1 cellular context compared by ENCODE assay signal in the genomic region with DNA sequence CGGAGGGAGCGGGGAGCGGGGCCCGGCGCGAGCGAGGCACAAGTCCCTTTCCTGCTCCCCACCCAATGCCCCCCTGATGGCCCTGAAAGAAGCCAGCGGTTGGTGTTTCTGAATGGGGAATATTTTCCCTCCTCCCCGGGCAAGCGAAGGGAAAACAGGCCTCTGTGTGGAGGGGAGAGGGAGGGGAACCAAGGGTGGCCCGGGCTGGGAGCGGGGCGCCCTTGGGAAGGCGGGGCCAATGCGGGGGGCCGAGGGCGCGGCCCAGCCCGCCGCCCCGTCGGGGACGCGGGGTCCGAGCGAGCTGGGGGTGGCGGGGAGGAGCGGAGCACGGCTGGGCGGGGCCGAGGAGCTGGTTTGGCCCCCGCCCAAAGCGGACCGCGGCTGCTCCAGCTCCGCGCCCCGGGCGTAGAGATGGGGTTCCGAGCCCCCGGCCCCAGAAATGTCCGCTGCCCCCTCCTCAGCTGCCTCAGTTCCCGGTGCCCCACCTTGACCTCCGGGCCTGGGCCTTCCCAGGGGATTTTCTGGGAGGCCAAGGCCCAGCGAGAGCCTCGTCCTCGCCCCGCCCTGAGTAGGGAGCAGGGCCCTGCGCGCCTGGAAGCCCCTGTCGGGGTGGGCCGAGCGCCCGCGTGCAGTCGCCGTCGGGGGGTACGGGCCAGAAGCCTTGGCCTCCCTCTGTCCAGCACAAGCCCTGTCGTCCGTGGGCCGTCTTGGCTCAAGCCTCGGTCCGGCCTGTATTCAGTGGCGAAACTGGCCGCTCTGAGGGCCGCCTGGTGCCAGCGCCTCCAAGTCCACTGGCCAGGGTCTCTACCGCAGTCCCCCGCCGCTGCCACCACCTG.
TF ChIP-seq lines count a peak whose summit lies in the region.

No MANE protein-coding gene starts in this region.

TF ChIP-seq in GM12878, 131 proteins besides CTCF, POLR2A, EP300 and RAD21:
- TF ChIP-seq, protein P1, sequence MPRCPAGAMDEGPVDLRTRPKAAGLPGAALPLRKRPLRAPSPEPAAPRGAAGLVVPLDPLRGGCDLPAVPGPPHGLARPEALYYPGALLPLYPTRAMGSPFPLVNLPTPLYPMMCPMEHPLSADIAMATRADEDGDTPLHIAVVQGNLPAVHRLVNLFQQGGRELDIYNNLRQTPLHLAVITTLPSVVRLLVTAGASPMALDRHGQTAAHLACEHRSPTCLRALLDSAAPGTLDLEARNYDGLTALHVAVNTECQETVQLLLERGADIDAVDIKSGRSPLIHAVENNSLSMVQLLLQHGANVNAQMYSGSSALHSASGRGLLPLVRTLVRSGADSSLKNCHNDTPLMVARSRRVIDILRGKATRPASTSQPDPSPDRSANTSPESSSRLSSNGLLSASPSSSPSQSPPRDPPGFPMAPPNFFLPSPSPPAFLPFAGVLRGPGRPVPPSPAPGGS (IDR thresholded peaks at IDR 0.05; ENCODE audit: borderline replicate concordance, insufficient read depth, low read depth, low read length, poor library complexity, severe bottlenecking), result peak; percentile 15
- TF ChIP-seq, protein P2, sequence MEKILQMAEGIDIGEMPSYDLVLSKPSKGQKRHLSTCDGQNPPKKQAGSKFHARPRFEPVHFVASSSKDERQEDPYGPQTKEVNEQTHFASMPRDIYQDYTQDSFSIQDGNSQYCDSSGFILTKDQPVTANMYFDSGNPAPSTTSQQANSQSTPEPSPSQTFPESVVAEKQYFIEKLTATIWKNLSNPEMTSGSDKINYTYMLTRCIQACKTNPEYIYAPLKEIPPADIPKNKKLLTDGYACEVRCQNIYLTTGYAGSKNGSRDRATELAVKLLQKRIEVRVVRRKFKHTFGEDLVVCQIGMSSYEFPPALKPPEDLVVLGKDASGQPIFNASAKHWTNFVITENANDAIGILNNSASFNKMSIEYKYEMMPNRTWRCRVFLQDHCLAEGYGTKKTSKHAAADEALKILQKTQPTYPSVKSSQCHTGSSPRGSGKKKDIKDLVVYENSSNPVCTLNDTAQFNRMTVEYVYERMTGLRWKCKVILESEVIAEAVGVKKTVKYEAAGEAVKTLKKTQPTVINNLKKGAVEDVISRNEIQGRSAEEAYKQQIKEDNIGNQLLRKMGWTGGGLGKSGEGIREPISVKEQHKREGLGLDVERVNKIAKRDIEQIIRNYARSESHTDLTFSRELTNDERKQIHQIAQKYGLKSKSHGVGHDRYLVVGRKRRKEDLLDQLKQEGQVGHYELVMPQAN (conservative IDR thresholded peaks at IDR 0.05), result no peak
TF ChIP-seq in GM12878: peak in this region for 1.
